ENCODE assay signal across 26 cellular contexts in the genomic region with DNA sequence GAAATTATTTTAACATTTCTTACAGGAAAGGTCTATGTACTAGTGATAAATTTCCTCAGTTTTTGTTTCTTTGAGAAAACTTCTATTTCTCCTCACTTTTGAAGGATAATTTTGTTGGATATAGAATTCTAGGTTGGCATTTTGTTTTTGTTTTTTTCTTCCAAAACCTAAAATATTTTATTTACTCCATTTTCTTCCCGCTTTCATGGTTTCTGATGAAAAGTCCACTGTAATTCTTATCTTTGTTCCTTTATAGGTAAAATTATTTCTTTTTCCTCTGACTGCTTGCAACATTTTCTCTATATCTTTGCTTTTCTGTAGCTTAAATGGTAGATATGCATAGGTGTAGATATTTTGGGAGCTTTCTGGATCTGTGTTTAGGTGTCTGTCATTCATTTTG.
"Had no signal": no experiment of that assay in that cellular context is flagged by ENCODE, and none has a peak within 500 bp of the region (broad histone marks: within the 10 kb centered on the region; RNA-seq: fewer than 3 reads in every experiment).

No MANE protein-coding gene starts in this region.

- H3K4me3 ChIP-seq: colonic mucosa, coronary artery, dorsolateral prefrontal cortex, esophagus muscularis mucosa, esophagus squamous epithelium, gastrocnemius medialis, gastroesophageal sphincter, heart left ventricle, heart right ventricle, hepatocyte had no signal

- H3K27me3 Mint-ChIP-seq: dendritic cell treated with granulocyte-macrophage colony-stimulating factor and Interleukin-4, amounts not matched to agents 40 ng/mL and 50 ng/mL, for 4 days had no signal

- H3K27ac Mint-ChIP-seq: dendritic cell treated with granulocyte-macrophage colony-stimulating factor and Interleukin-4, amounts not matched to agents 40 ng/mL and 50 ng/mL, for 4 days; effector memory CD8-positive, alpha-beta T cell; endodermal cell had no signal

- DNase-seq: colonic mucosa; cortex of kidney; dermis blood vessel endothelial cell; dorsolateral prefrontal cortex; effector CD4-positive, alpha-beta T cell; effector CD8-positive, alpha-beta T cell; effector memory CD4-positive, alpha-beta T cell; effector memory CD8-positive, alpha-beta T cell; endodermal cell; erythroblast; esophagus squamous epithelium; foreskin fibroblast; foreskin keratinocyte; foreskin melanocyte; gastrocnemius medialis; glutamatergic neuron; head of caudate nucleus; heart left ventricle; heart right ventricle had no signal

- H3K9me3 ChIP-seq: colonic mucosa had no signal

- ATAC-seq: effector memory CD8-positive, alpha-beta T cell; esophagus mucosa; foreskin keratinocyte; gastrocnemius medialis; gastroesophageal sphincter; heart left ventricle; heart right ventricle had no signal

- H3K36me3 ChIP-seq: colonic mucosa, esophagus muscularis mucosa, esophagus squamous epithelium, gastrocnemius medialis, gastroesophageal sphincter, heart left ventricle, heart right ventricle had no signal

- H3K4me1 Mint-ChIP-seq: endodermal cell had no signal

- H3K27ac ChIP-seq: colonic mucosa, coronary artery, dorsolateral prefrontal cortex, epithelial cell of prostate, esophagus muscularis mucosa, esophagus squamous epithelium, foreskin keratinocyte, gastrocnemius medialis, gastroesophageal sphincter, heart left ventricle, heart right ventricle, hepatocyte had no signal

- H3K4me1 ChIP-seq: colonic mucosa, esophagus muscularis mucosa, esophagus squamous epithelium, foreskin keratinocyte, gastrocnemius medialis, gastroesophageal sphincter, heart left ventricle, heart right ventricle had no signal

- H3K4me3 Mint-ChIP-seq: dendritic cell treated with granulocyte-macrophage colony-stimulating factor and Interleukin-4, amounts not matched to agents 40 ng/mL and 50 ng/mL, for 4 days; effector memory CD8-positive, alpha-beta T cell; endodermal cell had no signal
